8 cellular contexts compared by ENCODE assay signal in the genomic region with DNA sequence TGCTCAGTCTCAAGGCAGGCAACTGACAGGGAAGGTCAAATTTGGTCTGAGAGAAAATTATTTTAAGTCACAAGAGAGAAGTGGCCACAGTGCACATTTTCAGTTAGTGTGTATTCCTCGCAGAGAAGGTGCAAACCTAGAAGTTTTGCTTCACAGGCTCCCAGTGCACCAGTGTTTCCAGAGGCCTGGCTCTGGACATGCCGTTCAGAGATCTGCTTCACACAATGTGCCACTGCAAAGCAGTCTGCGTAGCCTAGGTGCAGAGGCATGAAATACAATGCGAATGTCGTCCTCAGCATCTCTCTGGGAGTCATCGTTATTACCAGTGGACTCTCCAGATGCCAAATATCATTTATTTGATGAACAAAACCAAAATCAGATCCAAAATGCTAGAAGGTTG.
A peak's percentile ranks its signal among the peaks of the same experiment; 100 is the strongest.
DNase-seq lines count a peak whose midpoint lies in the region; TF ChIP-seq lines count a peak whose summit lies in the region.
"Had no signal": no experiment of that assay in that cellular context is flagged by ENCODE, and none has a peak within 500 bp of the region (broad histone marks: within the 10 kb centered on the region; RNA-seq: fewer than 3 reads in every experiment).

No MANE protein-coding gene starts in this region.

- H3K9me3 Mint-ChIP-seq in HFFc6 = no peaks in the 10 kb centered on the region

- no peak overlapping the region for H3K4me2 ChIP-seq in Karpas-422 (ENCODE audit: low read depth, low read length, poor library complexity, severe bottlenecking)
- no peak overlapping the region for H3K4me2 ChIP-seq in skeletal muscle satellite cell (ENCODE audit: low read length)

- H3K4me1 ChIP-seq in Karpas-422 (ENCODE audit: low read length) (peaks cover 35% of the 10 kb centered on the region), iPS-20b (ENCODE audit: insufficient read depth, low read length) (peaks cover 4% of the 10 kb centered on the region), skeletal muscle satellite cell (ENCODE audit: control insufficient read depth, insufficient read depth, low read length) (peaks cover 11% of the 10 kb centered on the region)

- TF ChIP-seq CTCF in HFFc6 (IDR thresholded peaks at IDR 0.05) (no peak), foreskin fibroblast (IDR thresholded peaks at IDR 0.05; ENCODE audit: low read depth, low read length) (no peak)

- H3K36me3 Mint-ChIP-seq in HFFc6 (ENCODE audit: low read depth) = peaks cover 6% of the 10 kb centered on the region; the same call in 1 of the 2 replicates

- peaks cover 43% of the 10 kb centered on the region for H3K4me1 Mint-ChIP-seq in HFFc6 (ENCODE audit: low read depth)

- no peak overlapping the region for H3K4me3 Mint-ChIP-seq in HFFc6

- no peaks in the 10 kb centered on the region for H3K9me3 ChIP-seq in Karpas-422 (ENCODE audit: low read length)
- H3K9me3 ChIP-seq in iPS-20b (ENCODE audit: insufficient read depth, low read depth, low read length) = no peaks in the 10 kb centered on the region
- H3K9me3 ChIP-seq in skeletal muscle satellite cell (replicated peaks; ENCODE audit: low read length) = no peaks in the 10 kb centered on the region
- H3K9me3 ChIP-seq: MG63 had no signal

- H3K27ac ChIP-seq in Karpas-422 (ENCODE audit: low read length) (peak overlapping the region; percentile 18; the same call in 1 of the 2 replicates), iPS-20b (ENCODE audit: low read length) (no peak overlapping the region)

- no peak overlapping the region for H2AFZ ChIP-seq in Karpas-422 (ENCODE audit: low read length)

- H3K4me3 ChIP-seq in Karpas-422 (ENCODE audit: low read length) = no peak overlapping the region
- no peak overlapping the region for H3K4me3 ChIP-seq in iPS-20b (ENCODE audit: low read length)
- H3K4me3 ChIP-seq in skeletal muscle satellite cell (ENCODE audit: low read length) = no peak overlapping the region
- no peak overlapping the region for H3K4me3 ChIP-seq in foreskin fibroblast (ENCODE audit: low read depth in 1 of 2, low read length in 2 of 2)
- H3K4me3 ChIP-seq: MG63 had no signal

- no peaks in the 10 kb centered on the region for H3K27me3 Mint-ChIP-seq in HFFc6 (ENCODE audit: insufficient read depth)

- no peaks in the 10 kb centered on the region; the same call in 1 of the 2 replicates for H3K79me2 ChIP-seq in Karpas-422 (ENCODE audit: low read length)

- H4K20me1 ChIP-seq in Karpas-422 (ENCODE audit: insufficient read depth, low read depth, low read length) = peaks cover 15% of the 10 kb centered on the region; the same call in 1 of the 2 replicates

- DNase-seq in HFFc6 (no peak), Karpas-422 (no peak), foreskin fibroblast (no peak), NCI-H748 (lab: John Stamatoyannopoulos, UW; ENCODE audit: unreplicated experiment) (no peak)
- no peak for DNase-seq in stimulated activated CD4-positive, alpha-beta T cell treated with anti-CD3 and anti-CD28 coated beads, Interleukin-1b, Interleukin-23, amount 100 ng/mL, for 48 hours

- H3K27me3 ChIP-seq in Karpas-422 (ENCODE audit: low read length) (no peaks in the 10 kb centered on the region), iPS-20b (ENCODE audit: insufficient read depth, low read length) (no peaks in the 10 kb centered on the region), skeletal muscle satellite cell (ENCODE audit: control insufficient read depth, insufficient read depth, low read length) (no peaks in the 10 kb centered on the region)
- H3K27me3 ChIP-seq: MG63 had no signal

- H3K36me3 ChIP-seq in Karpas-422 (ENCODE audit: insufficient read depth, low read length) (no peaks in the 10 kb centered on the region), iPS-20b (ENCODE audit: insufficient read depth, low read depth, low read length) (peaks cover 12% of the 10 kb centered on the region), skeletal muscle satellite cell (ENCODE audit: insufficient read depth, low read length) (peaks cover 10% of the 10 kb centered on the region)

- H3K9me2 ChIP-seq in Karpas-422 (replicated peaks; ENCODE audit: insufficient read depth, low read length) = no peaks in the 10 kb centered on the region

- no peak overlapping the region for H3K9ac ChIP-seq in Karpas-422 (ENCODE audit: low read length)
- H3K9ac ChIP-seq in iPS-20b (ENCODE audit: low read depth, low read length) = 0 out of 2 replicates have a peak overlapping the region, but pooled peaks have one; percentile 15
- H3K9ac ChIP-seq in skeletal muscle satellite cell (ENCODE audit: low read depth, low read length) = peak overlapping the region; percentile 39

- H3K27ac Mint-ChIP-seq in HFFc6 = peak overlapping the region; percentile 51; the same call in 1 of the 2 replicates
